ENCODE assay signal across 1 cellular context in the genomic region with DNA sequence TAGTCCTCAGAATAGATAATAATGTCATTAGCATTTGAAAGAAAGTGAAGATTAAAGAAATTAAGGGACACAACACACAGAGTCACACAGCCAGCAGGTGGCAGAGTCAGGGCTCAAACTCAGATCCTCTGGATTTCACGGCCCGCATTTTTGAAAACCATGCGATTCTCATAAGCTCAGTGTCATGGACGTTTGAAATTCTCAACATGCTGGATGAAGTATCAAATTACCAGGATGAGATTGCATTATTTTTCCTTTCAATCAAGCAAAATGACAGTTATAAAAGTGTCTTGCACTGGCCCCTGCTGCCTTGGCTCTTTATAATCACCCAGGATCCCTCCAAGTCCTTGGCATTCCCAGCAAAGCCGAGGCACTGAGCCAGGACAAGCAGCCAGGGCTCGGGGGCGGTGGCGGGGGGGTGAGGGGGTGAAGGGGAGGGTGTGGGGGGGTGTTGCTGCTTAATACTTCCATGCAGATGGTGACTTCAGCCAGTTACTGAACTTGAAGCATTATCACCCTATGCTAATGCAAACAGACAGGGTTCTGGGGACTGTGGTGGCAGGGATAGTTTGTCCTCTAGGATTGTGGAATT.
TF ChIP-seq lines count a peak whose summit lies in the region.

No MANE protein-coding gene starts in this region.

TF ChIP-seq in SK-N-SH, 30 proteins besides CTCF, POLR2A, EP300 and RAD21 (continued from another document):
- TF ChIP-seq, protein P1, sequence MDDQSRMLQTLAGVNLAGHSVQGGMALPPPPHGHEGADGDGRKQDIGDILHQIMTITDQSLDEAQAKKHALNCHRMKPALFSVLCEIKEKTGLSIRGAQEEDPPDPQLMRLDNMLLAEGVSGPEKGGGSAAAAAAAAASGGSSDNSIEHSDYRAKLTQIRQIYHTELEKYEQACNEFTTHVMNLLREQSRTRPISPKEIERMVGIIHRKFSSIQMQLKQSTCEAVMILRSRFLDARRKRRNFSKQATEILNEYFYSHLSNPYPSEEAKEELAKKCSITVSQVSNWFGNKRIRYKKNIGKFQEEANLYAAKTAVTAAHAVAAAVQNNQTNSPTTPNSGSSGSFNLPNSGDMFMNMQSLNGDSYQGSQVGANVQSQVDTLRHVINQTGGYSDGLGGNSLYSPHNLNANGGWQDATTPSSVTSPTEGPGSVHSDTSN (IDR thresholded peaks at IDR 0.05): peak; percentile 61; the same call in 1 of the 2 replicates
- peak; percentile 94 for TF ChIP-seq MXI1 (IDR thresholded peaks at IDR 0.05; ENCODE audit: low read depth, low read length)
